24 cellular contexts compared by ENCODE assay signal in the genomic region with DNA sequence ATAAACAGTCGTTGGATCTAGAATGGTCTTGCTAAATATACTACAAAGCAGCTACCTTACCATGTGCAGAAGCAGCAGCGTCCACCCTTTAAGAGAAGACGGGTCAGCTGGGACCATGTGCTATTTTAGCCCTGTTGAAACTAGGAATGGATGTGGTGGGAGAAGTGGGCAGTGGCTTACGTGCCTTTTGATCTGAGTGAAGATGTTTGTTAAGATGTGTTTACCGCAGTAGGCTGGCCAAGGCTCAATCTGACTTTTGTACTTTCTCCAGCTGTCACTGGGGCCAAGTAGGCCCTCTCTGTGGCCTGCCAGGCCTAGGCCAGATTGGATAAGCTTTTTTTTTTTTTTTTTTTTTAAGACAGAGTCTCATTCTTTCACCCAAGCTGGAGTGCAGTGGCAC. TPM values are rescaled to one million over a fixed set of nuclear protein-coding genes. Genes with fewer than 3 reads are reported as not detected.
DNase-seq lines count a peak whose midpoint lies in the region; ATAC-seq, FAIRE-seq and TF ChIP-seq lines count a peak whose summit lies in the region.
"Had no signal": no experiment of that assay in that cellular context is flagged by ENCODE, and none has a peak within 500 bp of the region (broad histone marks: within the 10 kb centered on the region; RNA-seq: fewer than 3 reads in every experiment).

No MANE protein-coding gene starts in this region.

- no peak overlapping the region for H3K4me3 ChIP-seq in Caco-2 (ENCODE audit: low read depth, low read length)
- no peak overlapping the region for H3K4me3 ChIP-seq in pancreas
- no peak overlapping the region for H3K4me3 ChIP-seq in spleen
- H3K4me3 ChIP-seq: HAP-1, SJCRH30 had no signal

- POLR2A ChIA-PET in Caco-2 (lab: Charles Lee), result no interaction called here

- WGBS in pancreas, 2 donors, result 69 to 73% methylated on average over 5 of the region's 5 CpGs
- WGBS in spleen, 5 donors, result 85 to 96% (median 89%) methylated on average over 5 of the region's 5 CpGs

- H3K27ac Mint-ChIP-seq in Caco-2 (ENCODE audit: unreplicated experiment), result peak overlapping the region; percentile 85
- H3K27ac Mint-ChIP-seq in CD14-positive monocyte, result no peak overlapping the region
- H3K27ac Mint-ChIP-seq: HFFc6 had no signal

- H3K27ac ChIP-seq in pancreas (peak overlapping the region in 1 of 4 donors; percentile 8), spleen (no peak overlapping the region)
- H3K27ac ChIP-seq: HL-60, SJCRH30 had no signal

- H3K9me3 Mint-ChIP-seq in Caco-2 (ENCODE audit: unreplicated experiment), result no peaks in the 10 kb centered on the region
- no peaks in the 10 kb centered on the region for H3K9me3 Mint-ChIP-seq in CD14-positive monocyte
- H3K9me3 Mint-ChIP-seq: HFFc6 had no signal

- no peak overlapping the region for H3K4me3 Mint-ChIP-seq in Caco-2 (ENCODE audit: unreplicated experiment)
- no peak overlapping the region for H3K4me3 Mint-ChIP-seq in CD14-positive monocyte
- H3K4me3 Mint-ChIP-seq: HFFc6 had no signal

- H3K4me1 Mint-ChIP-seq in Caco-2 (ENCODE audit: low read depth, unreplicated experiment) (peaks cover 46% of the 10 kb centered on the region), CD14-positive monocyte (peaks cover 9% of the 10 kb centered on the region)

- intact Hi-C loops in Caco-2 (cut with micrococcal nuclease; ENCODE audit: unreplicated experiment), result loop anchor here (5.0 kb wide), 1 partner anchor 130 kb away; no protein-coding TSS in a partner anchor
- intact Hi-C loops in pancreas (cut with DNase I), result no loop called here
- intact Hi-C loops in spleen (cut with DNase I; ENCODE audit: low total_unique reads), result no loop called here
- intact Hi-C loops in CD14-positive monocyte (cut with micrococcal nuclease), result no loop called here

- H3K36me3 ChIP-seq in Caco-2 (ENCODE audit: control insufficient read depth, insufficient read depth, low read length) (no peaks in the 10 kb centered on the region; the same call in 1 of the 2 replicates), pancreas (no peaks in the 10 kb centered on the region), spleen (no peaks in the 10 kb centered on the region)
- H3K36me3 ChIP-seq: BE2C, HAP-1, SJCRH30 had no signal

- H3K4me1 ChIP-seq in Caco-2, result peaks cover 51% of the 10 kb centered on the region
- peaks cover 0 to 11% (median 0%) of the 10 kb centered on the region in 3 donors for H3K4me1 ChIP-seq in pancreas
- H3K4me1 ChIP-seq in spleen, result peaks cover 0 to 14% (median 6%) of the 10 kb centered on the region in 6 donors

- H3K9me3 ChIP-seq in Caco-2 (no peaks in the 10 kb centered on the region), pancreas (no peaks in the 10 kb centered on the region), spleen (no peaks in the 10 kb centered on the region)
- H3K9me3 ChIP-seq: HAP-1, SJCRH30 had no signal

- no TSS peak for BruUV-seq in Caco-2 (replicated peaks; lab: Mats Ljungman, UMichigan)

- FAIRE-seq in pancreas (lab: Jason Lieb, UNC) (no peak), GM19239 (lab: Jason Lieb, UNC) (no peak)

- DNase-seq in Caco-2 (no peak), left lobe of liver (ENCODE audit: low spot score) (peak; percentile 80), pancreas (no peak), spleen (peak; percentile 30), GM19239 (ENCODE audit: insufficient read length, low spot score) (no peak), NCI-H2081 treated with DMSO at 0.1 percent for 48 hours (lab: John Stamatoyannopoulos, UW) (no peak), CD14-positive monocyte (ENCODE audit: low spot score) (no peak)
- DNase-seq: BE2C, DND-41, GOT3, HFFc6, NCI-H1048, NCI-H1417, NCI-H1694, NCI-H2029 treated with DMSO at 0.1 percent for 48 hours, NCI-H226, NCI-H510A, PC-3 had no signal

- H3K36me3 Mint-ChIP-seq in Caco-2 (ENCODE audit: insufficient read depth, unreplicated experiment) (peaks cover 13% of the 10 kb centered on the region), CD14-positive monocyte (no peaks in the 10 kb centered on the region)

- TF ChIP-seq CTCF in Caco-2 (IDR thresholded peaks at IDR 0.05; ENCODE audit: insufficient read depth in 1 of 2, low read depth in 1 of 2, low read length in 1 of 2, severe bottlenecking in 1 of 2, unreplicated experiment in 1 of 2), result no peak
- TF ChIP-seq CTCF in pancreas (IDR thresholded peaks at IDR 0.05), result no peak
- no peak for TF ChIP-seq CTCF in spleen (IDR thresholded peaks at IDR 0.05 in 8 of 11, conservative IDR thresholded peaks at IDR 0.05 in 3 of 11)
- TF ChIP-seq CTCF in CD14-positive monocyte (IDR thresholded peaks at IDR 0.05), result no peak

- TF ChIP-seq POLR2A in spleen (IDR thresholded peaks at IDR 0.05), result no peak

- peak; percentile 45 for ATAC-seq in left lobe of liver
- ATAC-seq in pancreas, result peak in 3 of 4 donors; percentile 4 to 24 (median 5)
- ATAC-seq in HG02623 (IDR thresholded peaks at IDR 0.05; ENCODE audit: unreplicated experiment), result no peak
- ATAC-seq: PC-3, SK-N-SH treated with all-trans-retinoic acid at 6 μM for 48 hours had no signal

- no peaks in the 10 kb centered on the region for H3K27me3 ChIP-seq in Caco-2 (replicated peaks; ENCODE audit: control insufficient read depth, insufficient read depth, low read length)
- no peaks in the 10 kb centered on the region for H3K27me3 ChIP-seq in pancreas
- peaks cover 0 to 7% (median 0%) of the 10 kb centered on the region in 7 donors for H3K27me3 ChIP-seq in spleen (replicated peaks in 1 of 7)
- H3K27me3 ChIP-seq: BE2C, SJCRH30 had no signal

- H3K27me3 Mint-ChIP-seq in Caco-2 (ENCODE audit: insufficient read depth, unreplicated experiment), result no peaks in the 10 kb centered on the region
- peaks cover 8 to 13% (median 13%) of the 10 kb centered on the region in 3 donors for H3K27me3 Mint-ChIP-seq in CD14-positive monocyte (ENCODE audit: low read depth in 3 of 3)

- CTCF ChIA-PET in Caco-2 (lab: Charles Lee), result interaction anchor here (0.6 to 2.5 kb wide), 6 partner anchors 9 to 174 kb away, joined by 3 to 6 read pairs (median 5); partner anchors contain the start of gene HABP2

RNA-seq across cellular contexts. Expression of gene HABP2, which starts 9.3 kb away (rescaled TPM):
- total RNA-seq in Caco-2 (2022) (21.0 and 24.3 TPM in 2 replicates), left lobe of liver (289 TPM), pancreas (10 to 100 TPM in 5 of 6 donors, 1 to 10 TPM in 1; 9.3 to 51.7 (median 14.0) TPM), spleen (not detected)
- polyA plus RNA-seq in pancreas (10 to 100 TPM in 1 of 2 donors, 1 to 10 TPM in 1; 8.8 to 34.9 TPM), spleen (not detected), CD14-positive monocyte (not detected)
- total RNA-seq: A673, HFFc6, PC-3, SJCRH30 had no signal

Comparison
In these comparisons a context has a peak if more than half of its experiments do, and no peak if none do; other contexts are left out.
1. DNase-seq: peak in left lobe of liver (single experiment) and spleen (single experiment); none in Caco-2 (0 of 2), pancreas (0 of 6), GM19239 (single experiment), NCI-H2081 treated with DMSO at 0.1 percent for 48 hours (single experiment) and CD14-positive monocyte (single experiment).
2. RNA of gene HABP2, which starts 9.3 kb away (total RNA-seq): 289 TPM in left lobe of liver (single experiment), 21.0 to 24.3 TPM in Caco-2 and 9.3 to 51.7 TPM in pancreas; not detected in spleen; every median in the first group is over 4 times any median in the second.